Comparison of ENCODE assay signal across 1 cellular context in genomic region chr3:186095584-186096061, GRCh38.
TF ChIP-seq lines count a peak whose summit lies in the region.

No MANE protein-coding gene starts in this region.

TF ChIP-seq in HepG2, 621 proteins besides CTCF, POLR2A, EP300 and RAD21 (continued from another document and continues in another):
- TF ChIP-seq TEAD3 (CRISPR knock-in tag; optimal IDR thresholded peaks at IDR 0.05; ENCODE audit: borderline replicate concordance) (peak; percentile 40), ZNF17 (CRISPR knock-in tag; IDR thresholded peaks at IDR 0.05) (no peak), IKZF4 (CRISPR knock-in tag; IDR thresholded peaks at IDR 0.05; ENCODE audit: borderline replicate concordance, low read depth, not compliant biosample characterization) (no peak), ZNF430 (CRISPR knock-in tag; IDR thresholded peaks at IDR 0.05) (0 out of 2 replicates have a peak, but pooled peaks have one; percentile 22), POLR2G (IDR thresholded peaks at IDR 0.05; ENCODE audit: low read depth, low read length) (no peak), SKI (IDR thresholded peaks at IDR 0.05; ENCODE audit: partially characterized antibody) (no peak), RFX5 (IDR thresholded peaks at IDR 0.05; ENCODE audit: low read depth, low read length) (no peak), ZNF605 (CRISPR knock-in tag; IDR thresholded peaks at IDR 0.05) (no peak), FOXA3 (CRISPR knock-in tag; IDR thresholded peaks at IDR 0.05) (no peak), YY1 (IDR thresholded peaks at IDR 0.05; ENCODE audit: insufficient read depth, insufficient replicate concordance, low read depth, low read length) (no peak), ETV5 (CRISPR knock-in tag; IDR thresholded peaks at IDR 0.05; ENCODE audit: borderline replicate concordance) (no peak), HNF4A (CRISPR knock-in tag; IDR thresholded peaks at IDR 0.05) (peak; percentile 64), ZNF563 (CRISPR knock-in tag; IDR thresholded peaks at IDR 0.05) (no peak), DRAP1 (CRISPR knock-in tag; IDR thresholded peaks at IDR 0.05) (0 out of 2 replicates have a peak, but pooled peaks have one; percentile 29), ZBTB40 (IDR thresholded peaks at IDR 0.05) (no peak), ZBTB40 (CRISPR knock-in tag; IDR thresholded peaks at IDR 0.05) (no peak), TSC22D2 (CRISPR knock-in tag; IDR thresholded peaks at IDR 0.05; ENCODE audit: borderline replicate concordance) (no peak), ZNF746 (CRISPR knock-in tag; IDR thresholded peaks at IDR 0.05) (no peak), ONECUT2 (CRISPR knock-in tag; IDR thresholded peaks at IDR 0.05) (no peak), KIAA2018 (CRISPR knock-in tag; IDR thresholded peaks at IDR 0.05; ENCODE audit: borderline replicate concordance) (no peak), ZNF101 (CRISPR knock-in tag; IDR thresholded peaks at IDR 0.05; ENCODE audit: borderline replicate concordance, low read depth) (no peak), ATF1 (CRISPR knock-in tag; IDR thresholded peaks at IDR 0.05) (peak; percentile 23; the same call in 1 of the 2 replicates)
- TF ChIP-seq, protein P1, sequence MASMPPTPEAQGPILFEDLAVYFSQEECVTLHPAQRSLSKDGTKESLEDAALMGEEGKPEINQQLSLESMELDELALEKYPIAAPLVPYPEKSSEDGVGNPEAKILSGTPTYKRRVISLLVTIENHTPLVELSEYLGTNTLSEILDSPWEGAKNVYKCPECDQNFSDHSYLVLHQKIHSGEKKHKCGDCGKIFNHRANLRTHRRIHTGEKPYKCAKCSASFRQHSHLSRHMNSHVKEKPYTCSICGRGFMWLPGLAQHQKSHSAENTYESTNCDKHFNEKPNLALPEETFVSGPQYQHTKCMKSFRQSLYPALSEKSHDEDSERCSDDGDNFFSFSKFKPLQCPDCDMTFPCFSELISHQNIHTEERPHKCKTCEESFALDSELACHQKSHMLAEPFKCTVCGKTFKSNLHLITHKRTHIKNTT (CRISPR knock-in tag; IDR thresholded peaks at IDR 0.05) = no peak
- TF ChIP-seq, protein P2, sequence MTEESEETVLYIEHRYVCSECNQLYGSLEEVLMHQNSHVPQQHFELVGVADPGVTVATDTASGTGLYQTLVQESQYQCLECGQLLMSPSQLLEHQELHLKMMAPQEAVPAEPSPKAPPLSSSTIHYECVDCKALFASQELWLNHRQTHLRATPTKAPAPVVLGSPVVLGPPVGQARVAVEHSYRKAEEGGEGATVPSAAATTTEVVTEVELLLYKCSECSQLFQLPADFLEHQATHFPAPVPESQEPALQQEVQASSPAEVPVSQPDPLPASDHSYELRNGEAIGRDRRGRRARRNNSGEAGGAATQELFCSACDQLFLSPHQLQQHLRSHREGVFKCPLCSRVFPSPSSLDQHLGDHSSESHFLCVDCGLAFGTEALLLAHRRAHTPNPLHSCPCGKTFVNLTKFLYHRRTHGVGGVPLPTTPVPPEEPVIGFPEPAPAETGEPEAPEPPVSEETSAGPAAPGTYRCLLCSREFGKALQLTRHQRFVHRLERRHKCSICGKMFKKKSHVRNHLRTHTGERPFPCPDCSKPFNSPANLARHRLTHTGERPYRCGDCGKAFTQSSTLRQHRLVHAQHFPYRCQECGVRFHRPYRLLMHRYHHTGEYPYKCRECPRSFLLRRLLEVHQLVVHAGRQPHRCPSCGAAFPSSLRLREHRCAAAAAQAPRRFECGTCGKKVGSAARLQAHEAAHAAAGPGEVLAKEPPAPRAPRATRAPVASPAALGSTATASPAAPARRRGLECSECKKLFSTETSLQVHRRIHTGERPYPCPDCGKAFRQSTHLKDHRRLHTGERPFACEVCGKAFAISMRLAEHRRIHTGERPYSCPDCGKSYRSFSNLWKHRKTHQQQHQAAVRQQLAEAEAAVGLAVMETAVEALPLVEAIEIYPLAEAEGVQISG (CRISPR knock-in tag; IDR thresholded peaks at IDR 0.05) = no peak
- TF ChIP-seq, protein P3, sequence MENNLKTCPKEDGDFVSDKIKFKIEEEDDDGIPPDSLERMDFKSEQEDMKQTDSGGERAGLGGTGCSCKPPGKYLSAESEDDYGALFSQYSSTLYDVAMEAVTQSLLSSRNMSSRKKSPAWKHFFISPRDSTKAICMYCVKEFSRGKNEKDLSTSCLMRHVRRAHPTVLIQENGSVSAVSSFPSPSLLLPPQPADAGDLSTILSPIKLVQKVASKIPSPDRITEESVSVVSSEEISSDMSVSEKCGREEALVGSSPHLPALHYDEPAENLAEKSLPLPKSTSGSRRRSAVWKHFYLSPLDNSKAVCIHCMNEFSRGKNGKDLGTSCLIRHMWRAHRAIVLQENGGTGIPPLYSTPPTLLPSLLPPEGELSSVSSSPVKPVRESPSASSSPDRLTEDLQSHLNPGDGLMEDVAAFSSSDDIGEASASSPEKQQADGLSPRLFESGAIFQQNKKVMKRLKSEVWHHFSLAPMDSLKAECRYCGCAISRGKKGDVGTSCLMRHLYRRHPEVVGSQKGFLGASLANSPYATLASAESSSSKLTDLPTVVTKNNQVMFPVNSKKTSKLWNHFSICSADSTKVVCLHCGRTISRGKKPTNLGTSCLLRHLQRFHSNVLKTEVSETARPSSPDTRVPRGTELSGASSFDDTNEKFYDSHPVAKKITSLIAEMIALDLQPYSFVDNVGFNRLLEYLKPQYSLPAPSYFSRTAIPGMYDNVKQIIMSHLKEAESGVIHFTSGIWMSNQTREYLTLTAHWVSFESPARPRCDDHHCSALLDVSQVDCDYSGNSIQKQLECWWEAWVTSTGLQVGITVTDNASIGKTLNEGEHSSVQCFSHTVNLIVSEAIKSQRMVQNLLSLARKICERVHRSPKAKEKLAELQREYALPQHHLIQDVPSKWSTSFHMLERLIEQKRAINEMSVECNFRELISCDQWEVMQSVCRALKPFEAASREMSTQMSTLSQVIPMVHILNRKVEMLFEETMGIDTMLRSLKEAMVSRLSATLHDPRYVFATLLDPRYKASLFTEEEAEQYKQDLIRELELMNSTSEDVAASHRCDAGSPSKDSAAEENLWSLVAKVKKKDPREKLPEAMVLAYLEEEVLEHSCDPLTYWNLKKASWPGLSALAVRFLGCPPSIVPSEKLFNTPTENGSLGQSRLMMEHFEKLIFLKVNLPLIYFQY (CRISPR knock-in tag; IDR thresholded peaks at IDR 0.05; ENCODE audit: borderline replicate concordance) = no peak
- TF ChIP-seq, protein P4, sequence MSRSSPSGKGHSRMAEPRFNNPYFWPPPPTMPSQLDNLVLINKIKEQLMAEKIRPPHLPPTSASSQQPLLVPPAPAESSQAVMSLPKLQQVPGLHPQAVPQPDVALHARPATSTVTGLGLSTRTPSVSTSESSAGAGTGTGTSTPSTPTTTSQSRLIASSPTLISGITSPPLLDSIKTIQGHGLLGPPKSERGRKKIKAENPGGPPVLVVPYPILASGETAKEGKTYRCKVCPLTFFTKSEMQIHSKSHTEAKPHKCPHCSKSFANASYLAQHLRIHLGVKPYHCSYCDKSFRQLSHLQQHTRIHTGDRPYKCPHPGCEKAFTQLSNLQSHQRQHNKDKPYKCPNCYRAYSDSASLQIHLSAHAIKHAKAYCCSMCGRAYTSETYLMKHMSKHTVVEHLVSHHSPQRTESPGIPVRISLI (CRISPR knock-in tag; IDR thresholded peaks at IDR 0.05; ENCODE audit: borderline replicate concordance) = no peak
